Comparison of ENCODE assay signal across 16 cellular contexts in genomic region chr20:49766979-49767419, GRCh38. TPM values are rescaled to one million over a fixed set of nuclear protein-coding genes. Genes with fewer than 3 reads are reported as not detected.
A peak's percentile ranks its signal among the peaks of the same experiment; 100 is the strongest.
DNase-seq lines count a peak whose midpoint lies in the region; ATAC-seq and TF ChIP-seq lines count a peak whose summit lies in the region.
"Had no signal": no experiment of that assay in that cellular context is flagged by ENCODE, and none has a peak within 500 bp of the region (broad histone marks: within the 10 kb centered on the region; RNA-seq: fewer than 3 reads in every experiment).

No MANE protein-coding gene starts in this region.

- H3K27ac ChIP-seq in upper lobe of left lung: peak overlapping the region; percentile 15 to 86 (median 80)
- H3K27ac ChIP-seq: dorsolateral prefrontal cortex, hepatocyte had no signal

- no peaks in the 10 kb centered on the region for H3K9me3 Mint-ChIP-seq in stimulated activated naive CD8-positive, alpha-beta T cell treated with anti-CD3 and anti-CD28 coated beads, Interleukin-15, amount 100 ng/mL, for 72 hours
- H3K9me3 Mint-ChIP-seq in naive thymus-derived CD8-positive, alpha-beta T cell: peaks cover 0 to 2% (median 0%) of the 10 kb centered on the region in 9 donors

- no peak overlapping the region for H3K27ac Mint-ChIP-seq in stimulated activated naive CD8-positive, alpha-beta T cell treated with anti-CD3 and anti-CD28 coated beads, Interleukin-15, amount 100 ng/mL, for 72 hours
- no peak overlapping the region for H3K27ac Mint-ChIP-seq in naive thymus-derived CD8-positive, alpha-beta T cell
- H3K27ac Mint-ChIP-seq: progenitor cell of endocrine pancreas had no signal

- no peaks in the 10 kb centered on the region for H3K9me3 ChIP-seq in upper lobe of left lung

- TF ChIP-seq POLR2A in upper lobe of left lung (IDR thresholded peaks at IDR 0.05): no peak

- H3K4me1 Mint-ChIP-seq in stimulated activated naive CD8-positive, alpha-beta T cell treated with anti-CD3 and anti-CD28 coated beads, Interleukin-15, amount 100 ng/mL, for 72 hours: peaks cover 22% of the 10 kb centered on the region
- H3K4me1 Mint-ChIP-seq in naive thymus-derived CD8-positive, alpha-beta T cell: peaks cover 10 to 28% (median 24%) of the 10 kb centered on the region in 4 donors

- H3K36me3 ChIP-seq in upper lobe of left lung: no peaks in the 10 kb centered on the region

- peaks cover 44 to 68% (median 59%) of the 10 kb centered on the region in 4 donors for H3K4me1 ChIP-seq in upper lobe of left lung

- H3K27me3 ChIP-seq in upper lobe of left lung: no peaks in the 10 kb centered on the region
- H3K27me3 ChIP-seq: dorsolateral prefrontal cortex, hepatocyte had no signal

- DNase-seq in stimulated activated naive CD8-positive, alpha-beta T cell treated with anti-CD3 and anti-CD28 coated beads, Interleukin-15, Interleukin-2, amounts not matched to agents 100 U/mL and 50 U/mL, for 24 hours: no peak
- no peak for DNase-seq in stimulated activated naive CD8-positive, alpha-beta T cell treated with anti-CD3 and anti-CD28 coated beads, Interleukin-15, amount 100 ng/mL, for 72 hours
- DNase-seq in SW480 (ENCODE audit: low spot score) (peak; percentile 82), fibroblast of the aortic adventitia (ENCODE audit: low read depth) (peak; percentile 43), upper lobe of left lung (no peak), NCI-H2171 (lab: John Stamatoyannopoulos, UW) (no peak), mucosa of gallbladder (ENCODE audit: low spot score) (no peak)
- DNase-seq in naive thymus-derived CD8-positive, alpha-beta T cell: no peak
- DNase-seq: dorsolateral prefrontal cortex, Kasumi-1, left colon, NCI-H146, NCI-H446 treated with DMSO at 0.1 percent for 48 hours had no signal

- H3K36me3 Mint-ChIP-seq in naive thymus-derived CD8-positive, alpha-beta T cell: no peaks in the 10 kb centered on the region
- H3K36me3 Mint-ChIP-seq: brain had no signal

- 91 to 93% methylated on average over 3 of the region's 3 CpGs for WGBS in upper lobe of left lung, 2 donors

- H3K4me3 ChIP-seq in fibroblast of the aortic adventitia (ENCODE audit: low read depth, low read length) (no peak overlapping the region), upper lobe of left lung (no peak overlapping the region)
- H3K4me3 ChIP-seq: dorsolateral prefrontal cortex, hepatocyte had no signal

- no peak overlapping the region for H3K4me3 Mint-ChIP-seq in stimulated activated naive CD8-positive, alpha-beta T cell treated with anti-CD3 and anti-CD28 coated beads, Interleukin-15, amount 100 ng/mL, for 72 hours
- peak overlapping the region in 1 of 10 donors; percentile 26 for H3K4me3 Mint-ChIP-seq in naive thymus-derived CD8-positive, alpha-beta T cell
- H3K4me3 Mint-ChIP-seq: brain had no signal

- peak; percentile 23 for ATAC-seq in stimulated activated naive CD8-positive, alpha-beta T cell treated with anti-CD3 and anti-CD28 coated beads, Interleukin-15, Interleukin-2, amounts not matched to agents 100 U/mL and 50 U/mL, for 24 hours
- ATAC-seq in stimulated activated naive CD8-positive, alpha-beta T cell treated with anti-CD3 and anti-CD28 coated beads, Interleukin-15, amount 100 ng/mL, for 72 hours: no peak
- ATAC-seq in upper lobe of left lung (ENCODE audit: low FRiP score in 2 of 2): no peak
- ATAC-seq in naive thymus-derived CD8-positive, alpha-beta T cell: no peak
- ATAC-seq: left colon had no signal

- H3K27me3 Mint-ChIP-seq in stimulated activated naive CD8-positive, alpha-beta T cell treated with anti-CD3 and anti-CD28 coated beads, Interleukin-15, amount 100 ng/mL, for 72 hours: peaks cover 97% of the 10 kb centered on the region
- H3K27me3 Mint-ChIP-seq in naive thymus-derived CD8-positive, alpha-beta T cell: peaks cover 27 to 81% (median 45%) of the 10 kb centered on the region in 5 donors
- H3K27me3 Mint-ChIP-seq: progenitor cell of endocrine pancreas had no signal

- TF ChIP-seq CTCF in fibroblast of the aortic adventitia (IDR thresholded peaks at IDR 0.05; ENCODE audit: insufficient read depth, low read length): no peak
- no peak for TF ChIP-seq CTCF in upper lobe of left lung (IDR thresholded peaks at IDR 0.05)

- TF ChIP-seq EP300 in upper lobe of left lung (IDR thresholded peaks at IDR 0.05): no peak

- POLR2A ChIA-PET in naive thymus-derived CD8-positive, alpha-beta T cell (lab: Charles Lee): no interaction called here

RNA-seq across cellular contexts. Expression of gene SLC9A8, which starts 45.6 kb away (rescaled TPM):
- total RNA-seq in fibroblast of the aortic adventitia (ENCODE audit: low replicate concordance) (2.9 and 10.5 TPM in 2 replicates), upper lobe of left lung (10 to 100 TPM; 13.2 to 19.6 (median 17.2) TPM), mucosa of gallbladder (9.7 TPM)
- total RNA-seq in naive thymus-derived CD8-positive, alpha-beta T cell: 10 to 100 TPM; 28.3 to 29.3 TPM
- polyA plus RNA-seq in naive thymus-derived CD8-positive, alpha-beta T cell: 1 to 10 TPM; 4.7 to 9.0 (median 6.0) TPM

RNA-seq across cellular contexts. Expression of gene B4GALT5, which starts 53.3 kb away (rescaled TPM):
- 23.4 and 33.0 TPM in 2 replicates for total RNA-seq in fibroblast of the aortic adventitia (ENCODE audit: low replicate concordance)
- 10 to 100 TPM; 16.2 to 49.0 (median 36.7) TPM for total RNA-seq in upper lobe of left lung
- 1 to 10 TPM; 6.0 to 6.8 TPM for total RNA-seq in naive thymus-derived CD8-positive, alpha-beta T cell
- polyA plus RNA-seq in naive thymus-derived CD8-positive, alpha-beta T cell: 1 to 10 TPM in 1 of 3 donors, under 1 TPM in 2; 0.34 to 1.4 (median 0.73) TPM
- total RNA-seq in mucosa of gallbladder: 62.2 TPM

Comparison
In these comparisons a context has a peak if more than half of its experiments do, and no peak if none do; other contexts are left out.
1. DNase-seq: peak in SW480 (single experiment) and fibroblast of the aortic adventitia (single experiment); none in stimulated activated naive CD8-positive, alpha-beta T cell treated with anti-CD3 and anti-CD28 coated beads, Interleukin-15, Interleukin-2, amounts not matched to agents 100 U/mL and 50 U/mL, for 24 hours (single experiment), stimulated activated naive CD8-positive, alpha-beta T cell treated with anti-CD3 and anti-CD28 coated beads, Interleukin-15, amount 100 ng/mL, for 72 hours (0 of 2), upper lobe of left lung (0 of 2), naive thymus-derived CD8-positive, alpha-beta T cell (0 of 10), NCI-H2171 (single experiment) and mucosa of gallbladder (single experiment).